ENCODE assay signal across 1 cellular context in genomic region chr6:26025047-26025893, GRCh38.
TF ChIP-seq lines count a peak whose summit lies in the region.

No MANE protein-coding gene starts in this region.

TF ChIP-seq in K562, 482 proteins besides CTCF, POLR2A, EP300 and RAD21 (continued from another document and continues in another):
- TF ChIP-seq ZNF263 (CRISPR knock-in tag; IDR thresholded peaks at IDR 0.05; ENCODE audit: borderline replicate concordance) = 0 out of 2 replicates have a peak, but pooled peaks have one; percentile 27
- TF ChIP-seq ZEB2 (IDR thresholded peaks at IDR 0.05) = peak; percentile 30; the same call in 1 of the 2 replicates
- TF ChIP-seq DMBX1 (CRISPR knock-in tag; IDR thresholded peaks at IDR 0.05; ENCODE audit: borderline replicate concordance) = peak; percentile 71; the same call in 1 of the 2 replicates
- TF ChIP-seq ZNF644 (tag; IDR thresholded peaks at IDR 0.05; ENCODE audit: low read depth) = peak; percentile 38; the same call in 1 of the 2 replicates
- TF ChIP-seq ZNF780A (CRISPR knock-in tag; IDR thresholded peaks at IDR 0.05) = 0 out of 2 replicates have a peak, but pooled peaks have one; percentile 21
- TF ChIP-seq PREB (CRISPR knock-in tag; IDR thresholded peaks at IDR 0.05) = 0 out of 2 replicates have a peak, but pooled peaks have one; percentile 51
- peak; percentile 66; the same call in 1 of the 2 replicates for TF ChIP-seq ZFP1 (CRISPR knock-in tag; IDR thresholded peaks at IDR 0.05)
- peak; percentile 9 for TF ChIP-seq POLR2B (IDR thresholded peaks at IDR 0.05; ENCODE audit: low read depth, partially characterized antibody)
- no peak for TF ChIP-seq PURB (CRISPR knock-in tag; IDR thresholded peaks at IDR 0.05; ENCODE audit: low read depth)
- no peak for TF ChIP-seq SMAD2 (IDR thresholded peaks at IDR 0.05; ENCODE audit: low read depth, low read length)
- no peak for TF ChIP-seq CREB1 (IDR thresholded peaks at IDR 0.05)
- TF ChIP-seq CREB1 (CRISPR knock-in tag; IDR thresholded peaks at IDR 0.05) = peak; percentile 24; the same call in 1 of the 2 replicates
- no peak for TF ChIP-seq POLR2AphosphoS2 (IDR thresholded peaks at IDR 0.05; ENCODE audit: low read length)
- peak in 1 of 3 experiments; percentile 34; a peak in 1 of 6 replicates for TF ChIP-seq ZBTB11 (CRISPR knock-in tag; IDR thresholded peaks at IDR 0.05)
- peak; percentile 74 for TF ChIP-seq CCNT2 (IDR thresholded peaks at IDR 0.05; ENCODE audit: borderline replicate concordance, extremely low read depth, insufficient read length, low read depth, low read length)
- TF ChIP-seq KLF6 (CRISPR knock-in tag; IDR thresholded peaks at IDR 0.05; ENCODE audit: borderline replicate concordance) = peak; percentile 47; the same call in 1 of the 2 replicates
- TF ChIP-seq ARID1B (IDR thresholded peaks at IDR 0.05) = peak; percentile 95
- TF ChIP-seq DPF2 (IDR thresholded peaks at IDR 0.05) = peak; percentile 99
- TF ChIP-seq ZNF785 (CRISPR knock-in tag; IDR thresholded peaks at IDR 0.05) = no peak
- TF ChIP-seq JUNB (CRISPR knock-in tag; conservative IDR thresholded peaks at IDR 0.05) = peak; percentile 92
- TF ChIP-seq DNMT1 (IDR thresholded peaks at IDR 0.05) = no peak
- peak in 1 of 2 experiments; percentile 50; a peak in 1 of 4 replicates for TF ChIP-seq HDAC1 (IDR thresholded peaks at IDR 0.05)
- no peak for TF ChIP-seq ZFP36 (IDR thresholded peaks at IDR 0.05; ENCODE audit: low read depth, low read length, partially characterized antibody)
- TF ChIP-seq ZNF717 (CRISPR knock-in tag; IDR thresholded peaks at IDR 0.05) = peak; percentile 19; the same call in 1 of the 2 replicates
- peak; percentile 97 for TF ChIP-seq NFE2 (IDR thresholded peaks at IDR 0.05; ENCODE audit: low read depth)
- TF ChIP-seq NEUROD1 (IDR thresholded peaks at IDR 0.05; ENCODE audit: borderline replicate concordance, low read depth, low read length, partially characterized antibody) = peak; percentile 55
- TF ChIP-seq CREB3L1 (IDR thresholded peaks at IDR 0.05; ENCODE audit: borderline replicate concordance, low read depth) = 0 out of 2 replicates have a peak, but pooled peaks have one; percentile 27
- TF ChIP-seq ARNT (IDR thresholded peaks at IDR 0.05) = no peak; a peak in 1 of 4 replicates
- no peak for TF ChIP-seq EP400 (IDR thresholded peaks at IDR 0.05)
- TF ChIP-seq MEF2A (IDR thresholded peaks at IDR 0.05; ENCODE audit: control insufficient read depth, low read depth, low read length) = peak; percentile 44; the same call in 1 of the 2 replicates
- peak; percentile 6 for TF ChIP-seq RBBP5 (IDR thresholded peaks at IDR 0.05; ENCODE audit: borderline replicate concordance, insufficient read depth, low read length, poor library complexity, severe bottlenecking)
- TF ChIP-seq, protein P1, sequence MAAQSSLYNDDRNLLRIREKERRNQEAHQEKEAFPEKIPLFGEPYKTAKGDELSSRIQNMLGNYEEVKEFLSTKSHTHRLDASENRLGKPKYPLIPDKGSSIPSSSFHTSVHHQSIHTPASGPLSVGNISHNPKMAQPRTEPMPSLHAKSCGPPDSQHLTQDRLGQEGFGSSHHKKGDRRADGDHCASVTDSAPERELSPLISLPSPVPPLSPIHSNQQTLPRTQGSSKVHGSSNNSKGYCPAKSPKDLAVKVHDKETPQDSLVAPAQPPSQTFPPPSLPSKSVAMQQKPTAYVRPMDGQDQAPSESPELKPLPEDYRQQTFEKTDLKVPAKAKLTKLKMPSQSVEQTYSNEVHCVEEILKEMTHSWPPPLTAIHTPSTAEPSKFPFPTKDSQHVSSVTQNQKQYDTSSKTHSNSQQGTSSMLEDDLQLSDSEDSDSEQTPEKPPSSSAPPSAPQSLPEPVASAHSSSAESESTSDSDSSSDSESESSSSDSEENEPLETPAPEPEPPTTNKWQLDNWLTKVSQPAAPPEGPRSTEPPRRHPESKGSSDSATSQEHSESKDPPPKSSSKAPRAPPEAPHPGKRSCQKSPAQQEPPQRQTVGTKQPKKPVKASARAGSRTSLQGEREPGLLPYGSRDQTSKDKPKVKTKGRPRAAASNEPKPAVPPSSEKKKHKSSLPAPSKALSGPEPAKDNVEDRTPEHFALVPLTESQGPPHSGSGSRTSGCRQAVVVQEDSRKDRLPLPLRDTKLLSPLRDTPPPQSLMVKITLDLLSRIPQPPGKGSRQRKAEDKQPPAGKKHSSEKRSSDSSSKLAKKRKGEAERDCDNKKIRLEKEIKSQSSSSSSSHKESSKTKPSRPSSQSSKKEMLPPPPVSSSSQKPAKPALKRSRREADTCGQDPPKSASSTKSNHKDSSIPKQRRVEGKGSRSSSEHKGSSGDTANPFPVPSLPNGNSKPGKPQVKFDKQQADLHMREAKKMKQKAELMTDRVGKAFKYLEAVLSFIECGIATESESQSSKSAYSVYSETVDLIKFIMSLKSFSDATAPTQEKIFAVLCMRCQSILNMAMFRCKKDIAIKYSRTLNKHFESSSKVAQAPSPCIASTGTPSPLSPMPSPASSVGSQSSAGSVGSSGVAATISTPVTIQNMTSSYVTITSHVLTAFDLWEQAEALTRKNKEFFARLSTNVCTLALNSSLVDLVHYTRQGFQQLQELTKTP (IDR thresholded peaks at IDR 0.05; ENCODE audit: low read depth in 1 of 2, partially characterized antibody in 2 of 2) = peak in 1 of 2 experiments; percentile 93
- peak; percentile 76 for TF ChIP-seq PKNOX1 (IDR thresholded peaks at IDR 0.05)
- TF ChIP-seq ZNF12 (CRISPR knock-in tag; IDR thresholded peaks at IDR 0.05) = no peak
- no peak for TF ChIP-seq ARHGAP35 (IDR thresholded peaks at IDR 0.05; ENCODE audit: partially characterized antibody)
- TF ChIP-seq ZNF561 (CRISPR knock-in tag; conservative IDR thresholded peaks at IDR 0.05) = no peak
- TF ChIP-seq TAL1 (IDR thresholded peaks at IDR 0.05) = peak; percentile 37; the same call in 1 of the 2 replicates
- no peak for TF ChIP-seq PHB2 (IDR thresholded peaks at IDR 0.05; ENCODE audit: low read depth)
- TF ChIP-seq ATF7 (IDR thresholded peaks at IDR 0.05) = no peak
- TF ChIP-seq NONO (IDR thresholded peaks at IDR 0.05; ENCODE audit: low read depth in 2 of 2, low read length in 1 of 2) = no peak
- 0 out of 2 replicates have a peak, but pooled peaks have one; percentile 4 for TF ChIP-seq SNIP1 (IDR thresholded peaks at IDR 0.05; ENCODE audit: low read depth)
- TF ChIP-seq NCOR1 (IDR thresholded peaks at IDR 0.05) = peak; percentile 78
- 0 out of 2 replicates have a peak, but pooled peaks have one; percentile 46 for TF ChIP-seq ZFX (CRISPR knock-in tag; IDR thresholded peaks at IDR 0.05)
- peak; percentile 40; the same call in 1 of the 2 replicates for TF ChIP-seq RNF2 (IDR thresholded peaks at IDR 0.05)
- TF ChIP-seq PHF20 (IDR thresholded peaks at IDR 0.05; ENCODE audit: partially characterized antibody) = peak; percentile 31
- TF ChIP-seq ELK3 (CRISPR knock-in tag; IDR thresholded peaks at IDR 0.05) = 0 out of 2 replicates have a peak, but pooled peaks have one; percentile 23
- 0 out of 2 replicates have a peak, but pooled peaks have one; percentile 27 for TF ChIP-seq ZNF583 (CRISPR knock-in tag; IDR thresholded peaks at IDR 0.05)
- no peak for TF ChIP-seq ASH1L (IDR thresholded peaks at IDR 0.05; ENCODE audit: borderline replicate concordance, low read depth, partially characterized antibody)
- TF ChIP-seq NFIX (CRISPR knock-in tag; IDR thresholded peaks at IDR 0.05; ENCODE audit: low read depth) = no peak
- TF ChIP-seq ZBTB1 (CRISPR knock-in tag; IDR thresholded peaks at IDR 0.05; ENCODE audit: borderline replicate concordance, low read depth) = no peak
- no peak for TF ChIP-seq ESRRA (IDR thresholded peaks at IDR 0.05; ENCODE audit: borderline replicate concordance, low read depth)
- TF ChIP-seq, protein P2, sequence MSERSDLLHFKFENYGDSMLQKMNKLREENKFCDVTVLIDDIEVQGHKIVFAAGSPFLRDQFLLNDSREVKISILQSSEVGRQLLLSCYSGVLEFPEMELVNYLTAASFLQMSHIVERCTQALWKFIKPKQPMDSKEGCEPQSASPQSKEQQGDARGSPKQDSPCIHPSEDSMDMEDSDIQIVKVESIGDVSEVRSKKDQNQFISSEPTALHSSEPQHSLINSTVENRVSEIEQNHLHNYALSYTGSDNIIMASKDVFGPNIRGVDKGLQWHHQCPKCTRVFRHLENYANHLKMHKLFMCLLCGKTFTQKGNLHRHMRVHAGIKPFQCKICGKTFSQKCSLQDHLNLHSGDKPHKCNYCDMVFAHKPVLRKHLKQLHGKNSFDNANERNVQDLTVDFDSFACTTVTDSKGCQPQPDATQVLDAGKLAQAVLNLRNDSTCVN (CRISPR knock-in tag; IDR thresholded peaks at IDR 0.05) = peak; percentile 38; the same call in 1 of the 2 replicates
- TF ChIP-seq RCOR1 (IDR thresholded peaks at IDR 0.05; ENCODE audit: borderline replicate concordance in 1 of 2, low read depth in 2 of 2, low read length in 2 of 2) = 0 out of 4 replicates have a peak, but pooled peaks of 1 of the 2 experiments have one; percentile 20
- TF ChIP-seq RBM34 (IDR thresholded peaks at IDR 0.05; ENCODE audit: borderline replicate concordance, insufficient read depth, low read length) = no peak
- peak; percentile 48; the same call in 1 of the 2 replicates for TF ChIP-seq STAT5A (IDR thresholded peaks at IDR 0.05; ENCODE audit: borderline replicate concordance, low read length)
- TF ChIP-seq MAFG (tag; conservative IDR thresholded peaks at IDR 0.05) = peak; percentile 98
- peak; percentile 66; the same call in 1 of the 2 replicates for TF ChIP-seq NCOA1 (IDR thresholded peaks at IDR 0.05; ENCODE audit: low read depth)
- peak; percentile 69 for TF ChIP-seq BACH1 (tag; IDR thresholded peaks at IDR 0.05)
- peak; percentile 82 for TF ChIP-seq FOS (IDR thresholded peaks at IDR 0.05; ENCODE audit: extremely low read depth, insufficient read length)
- no peak for TF ChIP-seq CEBPG (CRISPR knock-in tag; IDR thresholded peaks at IDR 0.05)
- TF ChIP-seq CEBPG (tag; conservative IDR thresholded peaks at IDR 0.05 in 1 of 2, IDR thresholded peaks at IDR 0.05 in 1 of 2) = peak; percentile 26 to 82; a peak in 2 of 4 replicates
- no peak for TF ChIP-seq HNRNPUL1 (IDR thresholded peaks at IDR 0.05; ENCODE audit: low read length)
- TF ChIP-seq ZKSCAN3 (CRISPR knock-in tag; IDR thresholded peaks at IDR 0.05) = no peak
